ENCODE assay signal across 1 cellular context in the genomic region with DNA sequence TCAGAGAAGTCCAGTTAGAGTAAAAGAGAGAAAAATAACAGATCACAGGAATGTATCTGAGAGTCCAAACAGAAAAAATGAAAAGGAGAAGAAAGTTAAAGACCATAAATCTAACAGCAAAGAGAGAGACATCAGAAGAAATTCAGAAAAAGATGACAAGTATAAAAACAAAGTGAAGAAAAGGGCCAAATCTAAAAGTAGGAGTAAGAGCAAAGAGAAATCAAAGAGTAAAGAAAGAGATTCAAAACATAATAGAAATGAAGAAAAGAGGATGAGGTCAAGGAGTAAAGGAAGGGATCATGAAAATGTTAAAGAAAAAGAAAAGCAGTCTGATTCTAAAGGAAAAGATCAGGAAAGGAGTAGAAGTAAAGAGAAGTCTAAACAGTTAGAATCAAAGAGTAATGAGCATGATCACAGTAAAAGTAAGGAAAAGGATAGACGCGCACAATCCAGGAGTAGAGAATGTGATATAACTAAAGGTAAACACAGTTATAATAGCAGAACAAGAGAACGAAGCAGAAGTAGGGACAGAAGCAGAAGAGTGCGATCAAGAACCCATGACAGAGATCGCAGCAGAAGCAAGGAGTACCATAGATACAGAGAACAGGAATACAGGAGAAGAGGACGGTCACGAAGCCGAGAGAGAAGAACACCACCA.
A peak's percentile ranks its signal among the peaks of the same experiment; 100 is the strongest.
TF ChIP-seq lines count a peak whose summit lies in the region.

No MANE protein-coding gene starts in this region.

TF ChIP-seq in K562, 482 proteins besides CTCF, POLR2A, EP300 and RAD21 (continued from another document and continues in another):
- TF ChIP-seq, protein P1, sequence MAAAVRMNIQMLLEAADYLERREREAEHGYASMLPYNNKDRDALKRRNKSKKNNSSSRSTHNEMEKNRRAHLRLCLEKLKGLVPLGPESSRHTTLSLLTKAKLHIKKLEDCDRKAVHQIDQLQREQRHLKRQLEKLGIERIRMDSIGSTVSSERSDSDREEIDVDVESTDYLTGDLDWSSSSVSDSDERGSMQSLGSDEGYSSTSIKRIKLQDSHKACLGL (CRISPR knock-in tag; IDR thresholded peaks at IDR 0.05; ENCODE audit: borderline replicate concordance, poor library complexity, severe bottlenecking): no peak
- TF ChIP-seq, protein P2, sequence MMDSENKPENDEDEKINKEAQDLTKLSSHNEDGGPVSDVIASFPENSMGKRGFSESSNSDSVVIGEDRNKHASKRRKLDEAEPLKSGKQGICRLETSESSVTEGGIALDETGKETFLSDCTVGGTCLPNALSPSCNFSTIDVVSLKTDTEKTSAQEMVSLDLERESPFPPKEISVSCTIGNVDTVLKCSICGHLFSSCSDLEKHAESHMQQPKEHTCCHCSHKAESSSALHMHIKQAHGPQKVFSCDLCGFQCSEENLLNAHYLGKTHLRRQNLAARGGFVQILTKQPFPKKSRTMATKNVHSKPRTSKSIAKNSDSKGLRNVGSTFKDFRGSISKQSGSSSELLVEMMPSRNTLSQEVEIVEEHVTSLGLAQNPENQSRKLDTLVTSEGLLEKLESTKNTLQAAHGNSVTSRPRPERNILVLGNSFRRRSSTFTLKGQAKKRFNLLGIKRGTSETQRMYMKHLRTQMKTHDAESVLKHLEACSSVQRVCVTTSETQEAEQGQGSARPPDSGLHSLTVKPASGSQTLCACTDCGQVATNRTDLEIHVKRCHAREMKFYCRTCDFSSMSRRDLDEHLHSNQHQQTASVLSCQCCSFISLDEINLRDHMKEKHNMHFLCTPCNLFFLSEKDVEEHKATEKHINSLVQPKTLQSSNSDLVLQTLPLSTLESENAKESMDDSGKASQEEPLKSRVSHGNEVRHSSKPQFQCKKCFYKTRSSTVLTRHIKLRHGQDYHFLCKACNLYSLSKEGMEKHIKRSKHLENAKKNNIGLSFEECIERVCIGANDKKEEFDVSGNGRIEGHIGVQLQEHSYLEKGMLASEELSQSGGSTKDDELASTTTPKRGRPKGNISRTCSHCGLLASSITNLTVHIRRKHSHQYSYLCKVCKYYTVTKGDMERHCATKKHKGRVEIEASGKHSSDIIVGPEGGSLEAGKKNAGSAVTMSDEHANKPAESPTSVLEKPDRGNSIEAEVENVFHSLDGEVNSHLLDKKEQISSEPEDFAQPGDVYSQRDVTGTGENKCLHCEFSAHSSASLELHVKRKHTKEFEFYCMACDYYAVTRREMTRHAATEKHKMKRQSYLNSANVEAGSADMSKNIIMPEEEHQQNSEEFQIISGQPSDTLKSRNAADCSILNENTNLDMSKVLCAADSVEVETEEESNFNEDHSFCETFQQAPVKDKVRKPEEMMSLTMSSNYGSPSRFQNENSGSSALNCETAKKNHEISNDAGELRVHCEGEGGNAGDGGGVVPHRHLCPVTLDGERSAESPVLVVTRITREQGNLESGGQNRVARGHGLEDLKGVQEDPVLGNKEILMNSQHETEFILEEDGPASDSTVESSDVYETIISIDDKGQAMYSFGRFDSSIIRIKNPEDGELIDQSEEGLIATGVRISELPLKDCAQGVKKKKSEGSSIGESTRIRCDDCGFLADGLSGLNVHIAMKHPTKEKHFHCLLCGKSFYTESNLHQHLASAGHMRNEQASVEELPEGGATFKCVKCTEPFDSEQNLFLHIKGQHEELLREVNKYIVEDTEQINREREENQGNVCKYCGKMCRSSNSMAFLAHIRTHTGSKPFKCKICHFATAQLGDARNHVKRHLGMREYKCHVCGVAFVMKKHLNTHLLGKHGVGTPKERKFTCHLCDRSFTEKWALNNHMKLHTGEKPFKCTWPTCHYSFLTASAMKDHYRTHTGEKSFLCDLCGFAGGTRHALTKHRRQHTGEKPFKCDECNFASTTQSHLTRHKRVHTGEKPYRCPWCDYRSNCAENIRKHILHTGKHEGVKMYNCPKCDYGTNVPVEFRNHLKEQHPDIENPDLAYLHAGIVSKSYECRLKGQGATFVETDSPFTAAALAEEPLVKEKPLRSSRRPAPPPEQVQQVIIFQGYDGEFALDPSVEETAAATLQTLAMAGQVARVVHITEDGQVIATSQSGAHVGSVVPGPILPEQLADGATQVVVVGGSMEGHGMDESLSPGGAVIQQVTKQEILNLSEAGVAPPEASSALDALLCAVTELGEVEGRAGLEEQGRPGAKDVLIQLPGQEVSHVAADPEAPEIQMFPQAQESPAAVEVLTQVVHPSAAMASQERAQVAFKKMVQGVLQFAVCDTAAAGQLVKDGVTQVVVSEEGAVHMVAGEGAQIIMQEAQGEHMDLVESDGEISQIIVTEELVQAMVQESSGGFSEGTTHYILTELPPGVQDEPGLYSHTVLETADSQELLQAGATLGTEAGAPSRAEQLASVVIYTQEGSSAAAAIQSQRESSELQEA (IDR thresholded peaks at IDR 0.05; ENCODE audit: low read depth): no peak
- TF ChIP-seq HNRNPK (IDR thresholded peaks at IDR 0.05; ENCODE audit: low read depth, low read length, poor library complexity, severe bottlenecking): no peak
- TF ChIP-seq MTA2 (IDR thresholded peaks at IDR 0.05; ENCODE audit: low read depth): no peak
- TF ChIP-seq POLR2AphosphoS5 (IDR thresholded peaks at IDR 0.05; ENCODE audit: control insufficient read depth, insufficient read depth, low read depth, low read length): peak; percentile 25; the same call in 1 of the 2 replicates
- TF ChIP-seq NUFIP1 (IDR thresholded peaks at IDR 0.05; ENCODE audit: partially characterized antibody): no peak
- no peak for TF ChIP-seq NCOA6 (IDR thresholded peaks at IDR 0.05)
- no peak for TF ChIP-seq SNRNP70 (optimal IDR thresholded peaks at IDR 0.05; ENCODE audit: low read depth, low read length)
- TF ChIP-seq, protein P3, sequence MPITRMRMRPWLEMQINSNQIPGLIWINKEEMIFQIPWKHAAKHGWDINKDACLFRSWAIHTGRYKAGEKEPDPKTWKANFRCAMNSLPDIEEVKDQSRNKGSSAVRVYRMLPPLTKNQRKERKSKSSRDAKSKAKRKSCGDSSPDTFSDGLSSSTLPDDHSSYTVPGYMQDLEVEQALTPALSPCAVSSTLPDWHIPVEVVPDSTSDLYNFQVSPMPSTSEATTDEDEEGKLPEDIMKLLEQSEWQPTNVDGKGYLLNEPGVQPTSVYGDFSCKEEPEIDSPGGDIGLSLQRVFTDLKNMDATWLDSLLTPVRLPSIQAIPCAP (CRISPR knock-in tag; IDR thresholded peaks at IDR 0.05; ENCODE audit: borderline replicate concordance): no peak
- no peak for TF ChIP-seq ZNF143 (CRISPR knock-in tag; IDR thresholded peaks at IDR 0.05)
- TF ChIP-seq SP2 (IDR thresholded peaks at IDR 0.05; ENCODE audit: extremely low read depth, low read depth, low read length, poor library complexity, severe bottlenecking): no peak
- no peak for TF ChIP-seq LARP7 (IDR thresholded peaks at IDR 0.05)
- TF ChIP-seq, protein P4, sequence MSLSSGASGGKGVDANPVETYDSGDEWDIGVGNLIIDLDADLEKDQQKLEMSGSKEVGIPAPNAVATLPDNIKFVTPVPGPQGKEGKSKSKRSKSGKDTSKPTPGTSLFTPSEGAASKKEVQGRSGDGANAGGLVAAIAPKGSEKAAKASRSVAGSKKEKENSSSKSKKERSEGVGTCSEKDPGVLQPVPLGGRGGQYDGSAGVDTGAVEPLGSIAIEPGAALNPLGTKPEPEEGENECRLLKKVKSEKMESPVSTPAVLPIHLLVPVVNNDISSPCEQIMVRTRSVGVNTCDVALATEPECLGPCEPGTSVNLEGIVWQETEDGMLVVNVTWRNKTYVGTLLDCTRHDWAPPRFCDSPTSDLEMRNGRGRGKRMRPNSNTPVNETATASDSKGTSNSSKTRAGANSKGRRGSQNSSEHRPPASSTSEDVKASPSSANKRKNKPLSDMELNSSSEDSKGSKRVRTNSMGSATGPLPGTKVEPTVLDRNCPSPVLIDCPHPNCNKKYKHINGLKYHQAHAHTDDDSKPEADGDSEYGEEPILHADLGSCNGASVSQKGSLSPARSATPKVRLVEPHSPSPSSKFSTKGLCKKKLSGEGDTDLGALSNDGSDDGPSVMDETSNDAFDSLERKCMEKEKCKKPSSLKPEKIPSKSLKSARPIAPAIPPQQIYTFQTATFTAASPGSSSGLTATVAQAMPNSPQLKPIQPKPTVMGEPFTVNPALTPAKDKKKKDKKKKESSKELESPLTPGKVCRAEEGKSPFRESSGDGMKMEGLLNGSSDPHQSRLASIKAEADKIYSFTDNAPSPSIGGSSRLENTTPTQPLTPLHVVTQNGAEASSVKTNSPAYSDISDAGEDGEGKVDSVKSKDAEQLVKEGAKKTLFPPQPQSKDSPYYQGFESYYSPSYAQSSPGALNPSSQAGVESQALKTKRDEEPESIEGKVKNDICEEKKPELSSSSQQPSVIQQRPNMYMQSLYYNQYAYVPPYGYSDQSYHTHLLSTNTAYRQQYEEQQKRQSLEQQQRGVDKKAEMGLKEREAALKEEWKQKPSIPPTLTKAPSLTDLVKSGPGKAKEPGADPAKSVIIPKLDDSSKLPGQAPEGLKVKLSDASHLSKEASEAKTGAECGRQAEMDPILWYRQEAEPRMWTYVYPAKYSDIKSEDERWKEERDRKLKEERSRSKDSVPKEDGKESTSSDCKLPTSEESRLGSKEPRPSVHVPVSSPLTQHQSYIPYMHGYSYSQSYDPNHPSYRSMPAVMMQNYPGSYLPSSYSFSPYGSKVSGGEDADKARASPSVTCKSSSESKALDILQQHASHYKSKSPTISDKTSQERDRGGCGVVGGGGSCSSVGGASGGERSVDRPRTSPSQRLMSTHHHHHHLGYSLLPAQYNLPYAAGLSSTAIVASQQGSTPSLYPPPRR (CRISPR knock-in tag; IDR thresholded peaks at IDR 0.05; ENCODE audit: borderline replicate concordance): no peak
- no peak for TF ChIP-seq PCBP2 (IDR thresholded peaks at IDR 0.05; ENCODE audit: low read depth, low read length, poor library complexity, severe bottlenecking)
- TF ChIP-seq EP400 (IDR thresholded peaks at IDR 0.05): no peak
- TF ChIP-seq, protein P5, sequence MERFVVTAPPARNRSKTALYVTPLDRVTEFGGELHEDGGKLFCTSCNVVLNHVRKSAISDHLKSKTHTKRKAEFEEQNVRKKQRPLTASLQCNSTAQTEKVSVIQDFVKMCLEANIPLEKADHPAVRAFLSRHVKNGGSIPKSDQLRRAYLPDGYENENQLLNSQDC (CRISPR knock-in tag; IDR thresholded peaks at IDR 0.05): no peak
- no peak for TF ChIP-seq FUS (optimal IDR thresholded peaks at IDR 0.05; ENCODE audit: low read depth, low read length)
- TF ChIP-seq CCAR2 (IDR thresholded peaks at IDR 0.05; ENCODE audit: low read depth, low read length): no peak
- no peak for TF ChIP-seq ZNF140 (CRISPR knock-in tag; IDR thresholded peaks at IDR 0.05)
- TF ChIP-seq, protein P6, sequence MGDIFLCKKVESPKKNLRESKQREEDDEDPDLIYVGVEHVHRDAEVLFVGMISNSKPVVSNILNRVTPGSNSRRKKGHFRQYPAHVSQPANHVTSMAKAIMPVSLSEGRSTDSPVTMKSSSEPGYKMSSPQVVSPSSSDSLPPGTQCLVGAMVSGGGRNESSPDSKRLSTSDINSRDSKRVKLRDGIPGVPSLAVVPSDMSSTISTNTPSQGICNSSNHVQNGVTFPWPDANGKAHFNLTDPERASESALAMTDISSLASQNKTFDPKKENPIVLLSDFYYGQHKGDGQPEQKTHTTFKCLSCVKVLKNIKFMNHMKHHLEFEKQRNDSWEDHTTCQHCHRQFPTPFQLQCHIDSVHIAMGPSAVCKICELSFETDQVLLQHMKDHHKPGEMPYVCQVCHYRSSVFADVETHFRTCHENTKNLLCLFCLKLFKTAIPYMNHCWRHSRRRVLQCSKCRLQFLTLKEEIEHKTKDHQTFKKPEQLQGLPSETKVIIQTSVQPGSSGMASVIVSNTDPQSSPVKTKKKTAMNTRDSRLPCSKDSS (IDR thresholded peaks at IDR 0.05; ENCODE audit: low read depth, partially characterized antibody): no peak
- TF ChIP-seq, protein P7, sequence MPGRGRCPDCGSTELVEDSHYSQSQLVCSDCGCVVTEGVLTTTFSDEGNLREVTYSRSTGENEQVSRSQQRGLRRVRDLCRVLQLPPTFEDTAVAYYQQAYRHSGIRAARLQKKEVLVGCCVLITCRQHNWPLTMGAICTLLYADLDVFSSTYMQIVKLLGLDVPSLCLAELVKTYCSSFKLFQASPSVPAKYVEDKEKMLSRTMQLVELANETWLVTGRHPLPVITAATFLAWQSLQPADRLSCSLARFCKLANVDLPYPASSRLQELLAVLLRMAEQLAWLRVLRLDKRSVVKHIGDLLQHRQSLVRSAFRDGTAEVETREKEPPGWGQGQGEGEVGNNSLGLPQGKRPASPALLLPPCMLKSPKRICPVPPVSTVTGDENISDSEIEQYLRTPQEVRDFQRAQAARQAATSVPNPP (IDR thresholded peaks at IDR 0.05; ENCODE audit: borderline replicate concordance, insufficient read depth, insufficient read length): no peak
- no peak for TF ChIP-seq ZNF830 (CRISPR knock-in tag; IDR thresholded peaks at IDR 0.05)
- TF ChIP-seq, protein P8, sequence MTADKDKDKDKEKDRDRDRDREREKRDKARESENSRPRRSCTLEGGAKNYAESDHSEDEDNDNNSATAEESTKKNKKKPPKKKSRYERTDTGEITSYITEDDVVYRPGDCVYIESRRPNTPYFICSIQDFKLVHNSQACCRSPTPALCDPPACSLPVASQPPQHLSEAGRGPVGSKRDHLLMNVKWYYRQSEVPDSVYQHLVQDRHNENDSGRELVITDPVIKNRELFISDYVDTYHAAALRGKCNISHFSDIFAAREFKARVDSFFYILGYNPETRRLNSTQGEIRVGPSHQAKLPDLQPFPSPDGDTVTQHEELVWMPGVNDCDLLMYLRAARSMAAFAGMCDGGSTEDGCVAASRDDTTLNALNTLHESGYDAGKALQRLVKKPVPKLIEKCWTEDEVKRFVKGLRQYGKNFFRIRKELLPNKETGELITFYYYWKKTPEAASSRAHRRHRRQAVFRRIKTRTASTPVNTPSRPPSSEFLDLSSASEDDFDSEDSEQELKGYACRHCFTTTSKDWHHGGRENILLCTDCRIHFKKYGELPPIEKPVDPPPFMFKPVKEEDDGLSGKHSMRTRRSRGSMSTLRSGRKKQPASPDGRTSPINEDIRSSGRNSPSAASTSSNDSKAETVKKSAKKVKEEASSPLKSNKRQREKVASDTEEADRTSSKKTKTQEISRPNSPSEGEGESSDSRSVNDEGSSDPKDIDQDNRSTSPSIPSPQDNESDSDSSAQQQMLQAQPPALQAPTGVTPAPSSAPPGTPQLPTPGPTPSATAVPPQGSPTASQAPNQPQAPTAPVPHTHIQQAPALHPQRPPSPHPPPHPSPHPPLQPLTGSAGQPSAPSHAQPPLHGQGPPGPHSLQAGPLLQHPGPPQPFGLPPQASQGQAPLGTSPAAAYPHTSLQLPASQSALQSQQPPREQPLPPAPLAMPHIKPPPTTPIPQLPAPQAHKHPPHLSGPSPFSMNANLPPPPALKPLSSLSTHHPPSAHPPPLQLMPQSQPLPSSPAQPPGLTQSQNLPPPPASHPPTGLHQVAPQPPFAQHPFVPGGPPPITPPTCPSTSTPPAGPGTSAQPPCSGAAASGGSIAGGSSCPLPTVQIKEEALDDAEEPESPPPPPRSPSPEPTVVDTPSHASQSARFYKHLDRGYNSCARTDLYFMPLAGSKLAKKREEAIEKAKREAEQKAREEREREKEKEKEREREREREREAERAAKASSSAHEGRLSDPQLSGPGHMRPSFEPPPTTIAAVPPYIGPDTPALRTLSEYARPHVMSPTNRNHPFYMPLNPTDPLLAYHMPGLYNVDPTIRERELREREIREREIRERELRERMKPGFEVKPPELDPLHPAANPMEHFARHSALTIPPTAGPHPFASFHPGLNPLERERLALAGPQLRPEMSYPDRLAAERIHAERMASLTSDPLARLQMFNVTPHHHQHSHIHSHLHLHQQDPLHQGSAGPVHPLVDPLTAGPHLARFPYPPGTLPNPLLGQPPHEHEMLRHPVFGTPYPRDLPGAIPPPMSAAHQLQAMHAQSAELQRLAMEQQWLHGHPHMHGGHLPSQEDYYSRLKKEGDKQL (CRISPR knock-in tag; IDR thresholded peaks at IDR 0.05; ENCODE audit: borderline replicate concordance): no peak
- TF ChIP-seq THRAP3 (IDR thresholded peaks at IDR 0.05; ENCODE audit: borderline replicate concordance): 0 out of 2 replicates have a peak, but pooled peaks have one; percentile 56
- TF ChIP-seq SMARCC2 (IDR thresholded peaks at IDR 0.05; ENCODE audit: low read depth): no peak
- TF ChIP-seq ZNF695 (CRISPR knock-in tag; IDR thresholded peaks at IDR 0.05): no peak
- no peak for TF ChIP-seq TFAM (CRISPR knock-in tag; conservative IDR thresholded peaks at IDR 0.05)
- no peak for TF ChIP-seq NBN (IDR thresholded peaks at IDR 0.05; ENCODE audit: low read depth)
- TF ChIP-seq POLR2H (tag; IDR thresholded peaks at IDR 0.05; ENCODE audit: low read depth): no peak
